8 cellular contexts compared by ENCODE assay signal in the genomic region with DNA sequence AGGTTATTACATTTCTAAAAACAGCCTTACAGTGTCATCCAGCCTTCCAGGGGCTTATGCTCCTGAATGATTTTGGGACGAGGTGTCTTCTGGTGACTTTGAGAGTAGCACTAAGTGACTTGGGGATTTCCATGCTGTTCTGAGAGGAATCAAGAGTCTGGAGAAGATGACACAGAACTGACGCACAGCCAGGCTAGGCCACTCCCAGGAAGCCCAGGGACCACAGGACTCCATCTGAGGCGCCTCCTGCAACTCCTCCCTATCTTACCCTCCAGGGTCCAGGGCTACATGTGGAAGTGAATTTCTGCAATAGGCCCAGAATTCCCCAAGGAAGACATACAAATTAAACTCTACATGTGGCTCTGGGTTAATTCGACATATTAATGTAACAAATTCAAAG.
DNase-seq lines count a peak whose midpoint lies in the region; ATAC-seq, FAIRE-seq and TF ChIP-seq lines count a peak whose summit lies in the region.

No MANE protein-coding gene starts in this region.

- H3K9me3 ChIP-seq in K562 (replicated peaks; ENCODE audit: control insufficient read depth, insufficient read depth, low read depth, low read length) = no peaks in the 10 kb centered on the region; the same call in 1 of the 2 replicates

- H4K20me1 ChIP-seq in K562 (replicated peaks; ENCODE audit: control insufficient read depth, insufficient read depth, low read length) = no peaks in the 10 kb centered on the region

- in situ Hi-C loops in K562 (cut with MboI) = no loop called here

- no peak for FAIRE-seq in K562 (lab: Jason Lieb, UNC)

- intact Hi-C loops in K562 (cut with micrococcal nuclease) = no loop called here

- ATAC-seq in K562 = peak; percentile 83
- no peak for ATAC-seq in GM19351 (IDR thresholded peaks at IDR 0.05; ENCODE audit: unreplicated experiment)
- ATAC-seq in HG03571 (IDR thresholded peaks at IDR 0.05; ENCODE audit: unreplicated experiment) = no peak

- peak; percentile 27 for DNase-seq in GM04504 (ENCODE audit: low read depth)
- DNase-seq in K562 (ENCODE audit: extremely low read depth in 1 of 4, low spot score in 3 of 4) = peak in 1 of 4 experiments; percentile 30
- DNase-seq in stimulated activated CD4-positive, alpha-beta T cell treated with anti-CD3 and anti-CD28 coated beads, Interleukin-2, amount 100 ng/mL, for 4 hours (ENCODE audit: low read depth) = peak; percentile 27
- DNase-seq in midbrain (lab: John Stamatoyannopoulos, UW) = no peak
- no peak for DNase-seq in foreskin melanocyte

- peaks cover 0 to 8% of the 10 kb centered on the region in 2 experiments; a peak in 2 of 5 replicates for H3K27me3 ChIP-seq in K562 (ENCODE audit: control insufficient read depth in 2 of 2, insufficient read depth in 2 of 2, low read length in 2 of 2)

- no peak for TF ChIP-seq RAD21 in K562 (CRISPR knock-in tag; conservative IDR thresholded peaks at IDR 0.05 in 1 of 2, IDR thresholded peaks at IDR 0.05 in 1 of 2)

- no peak overlapping the region for H2AFZ ChIP-seq in K562 (ENCODE audit: low read depth, low read length)

- H3K4me1 ChIP-seq in K562 (replicated peaks in 1 of 2; ENCODE audit: control insufficient read depth in 2 of 2, insufficient read depth in 2 of 2, low read length in 2 of 2) = no peaks in the 10 kb centered on the region

- no peaks in the 10 kb centered on the region for H3K9me1 ChIP-seq in K562 (ENCODE audit: control insufficient read depth, insufficient read depth, low read length)

- POLR2A ChIA-PET in K562 (lab: Yijun Ruan, JAX) = interaction anchor here (0.7 to 1.0 kb wide), 2 partner anchors 17 to 254 kb away, joined by 3 read pairs; no protein-coding TSS in a partner anchor

- TF ChIP-seq EP300 in K562 (IDR thresholded peaks at IDR 0.05; ENCODE audit: low read length) = no peak

- no peak overlapping the region for H3K4me2 ChIP-seq in K562 (ENCODE audit: insufficient read depth, low read length)

- TF ChIP-seq CTCF in K562 (IDR thresholded peaks at IDR 0.05 in 2 of 3, conservative IDR thresholded peaks at IDR 0.05 in 1 of 3; ENCODE audit: insufficient read depth in 2 of 3, low read depth in 1 of 3, low read length in 3 of 3) = no peak

- TF ChIP-seq POLR2A in K562 (conservative IDR thresholded peaks at IDR 0.05) = no peak

- H3K9ac ChIP-seq in K562 (ENCODE audit: insufficient read depth in 1 of 2, low read depth in 2 of 2, low read length in 2 of 2) = no peak overlapping the region

- CTCF ChIA-PET in K562 (lab: Yijun Ruan, JAX; ENCODE audit: low intra/inter-chr PET ratio) = no interaction called here

- BruUV-seq in K562 (replicated peaks; lab: Mats Ljungman, UMichigan) = no TSS peak

- no peak overlapping the region for H3K4me3 ChIP-seq in K562

- H3K27ac ChIP-seq in K562 (ENCODE audit: extremely low read depth, low read depth, low read length) = no peak overlapping the region

- no peaks in the 10 kb centered on the region for H3K79me2 ChIP-seq in K562 (ENCODE audit: control insufficient read depth, insufficient read depth, low read length)

- no peaks in the 10 kb centered on the region for H3K36me3 ChIP-seq in K562 (ENCODE audit: control insufficient read depth, insufficient read depth, low read length)

- WGBS in K562 (ENCODE audit: insufficient coverage, low coverage, missing lambda C conversion rate) = 4% methylated on average over 4 of the region's 4 CpGs

TF ChIP-seq in PFSK-1, 5 proteins besides CTCF, POLR2A, EP300 and RAD21:
- TF ChIP-seq, protein P1, sequence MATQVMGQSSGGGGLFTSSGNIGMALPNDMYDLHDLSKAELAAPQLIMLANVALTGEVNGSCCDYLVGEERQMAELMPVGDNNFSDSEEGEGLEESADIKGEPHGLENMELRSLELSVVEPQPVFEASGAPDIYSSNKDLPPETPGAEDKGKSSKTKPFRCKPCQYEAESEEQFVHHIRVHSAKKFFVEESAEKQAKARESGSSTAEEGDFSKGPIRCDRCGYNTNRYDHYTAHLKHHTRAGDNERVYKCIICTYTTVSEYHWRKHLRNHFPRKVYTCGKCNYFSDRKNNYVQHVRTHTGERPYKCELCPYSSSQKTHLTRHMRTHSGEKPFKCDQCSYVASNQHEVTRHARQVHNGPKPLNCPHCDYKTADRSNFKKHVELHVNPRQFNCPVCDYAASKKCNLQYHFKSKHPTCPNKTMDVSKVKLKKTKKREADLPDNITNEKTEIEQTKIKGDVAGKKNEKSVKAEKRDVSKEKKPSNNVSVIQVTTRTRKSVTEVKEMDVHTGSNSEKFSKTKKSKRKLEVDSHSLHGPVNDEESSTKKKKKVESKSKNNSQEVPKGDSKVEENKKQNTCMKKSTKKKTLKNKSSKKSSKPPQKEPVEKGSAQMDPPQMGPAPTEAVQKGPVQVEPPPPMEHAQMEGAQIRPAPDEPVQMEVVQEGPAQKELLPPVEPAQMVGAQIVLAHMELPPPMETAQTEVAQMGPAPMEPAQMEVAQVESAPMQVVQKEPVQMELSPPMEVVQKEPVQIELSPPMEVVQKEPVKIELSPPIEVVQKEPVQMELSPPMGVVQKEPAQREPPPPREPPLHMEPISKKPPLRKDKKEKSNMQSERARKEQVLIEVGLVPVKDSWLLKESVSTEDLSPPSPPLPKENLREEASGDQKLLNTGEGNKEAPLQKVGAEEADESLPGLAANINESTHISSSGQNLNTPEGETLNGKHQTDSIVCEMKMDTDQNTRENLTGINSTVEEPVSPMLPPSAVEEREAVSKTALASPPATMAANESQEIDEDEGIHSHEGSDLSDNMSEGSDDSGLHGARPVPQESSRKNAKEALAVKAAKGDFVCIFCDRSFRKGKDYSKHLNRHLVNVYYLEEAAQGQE (IDR thresholded peaks at IDR 0.05; ENCODE audit: insufficient read depth in 1 of 2, low read depth in 2 of 2, low read length in 2 of 2) = no peak
- TF ChIP-seq TAF1 (IDR thresholded peaks at IDR 0.05; ENCODE audit: borderline replicate concordance, insufficient read depth, low read length) = peak; percentile 19; the same call in 1 of the 2 replicates

TF ChIP-seq in K562, 482 proteins besides CTCF, POLR2A, EP300 and RAD21:
- TF ChIP-seq FOSL1 (tag; conservative IDR thresholded peaks at IDR 0.05) (peak; percentile 77), NBN (IDR thresholded peaks at IDR 0.05; ENCODE audit: low read depth) (no peak)

Comparison
In these comparisons a context has a peak if more than half of its experiments do, and no peak if none do; other contexts are left out.
1. DNase-seq: peak in GM04504 (single experiment) and stimulated activated CD4-positive, alpha-beta T cell treated with anti-CD3 and anti-CD28 coated beads, Interleukin-2, amount 100 ng/mL, for 4 hours (single experiment); none in midbrain (single experiment) and foreskin melanocyte (single experiment).